Comparison of ENCODE assay signal across 16 cellular contexts in genomic region chr22:21946262-21946925, GRCh38. TPM values are rescaled to one million over a fixed set of nuclear protein-coding genes. Genes with fewer than 3 reads are reported as not detected.
DNase-seq lines count a peak whose midpoint lies in the region; ATAC-seq and TF ChIP-seq lines count a peak whose summit lies in the region.
"Had no signal": no experiment of that assay in that cellular context is flagged by ENCODE, and none has a peak within 500 bp of the region (broad histone marks: within the 10 kb centered on the region; RNA-seq: fewer than 3 reads in every experiment).

No MANE protein-coding gene starts in this region.

- TF ChIP-seq POLR2A in uterus (IDR thresholded peaks at IDR 0.05): no peak

- ATAC-seq in omental fat pad (ENCODE audit: low FRiP score): no peak
- ATAC-seq: activated CD4-positive, alpha-beta T cell treated with anti-CD3 and anti-CD28 coated beads for 36 hours; body of pancreas; mucosa of descending colon had no signal

- intact Hi-C loops in left ventricle myocardium inferior (cut with micrococcal nuclease) (no loop called here), cardiac septum (cut with DNase I) (no loop called here), uterus (cut with DNase I; ENCODE audit: low total_unique reads) (no loop called here)

- no peak overlapping the region for H3K4me2 ChIP-seq in osteoblast (ENCODE audit: insufficient read depth, low read length)

- H3K36me3 ChIP-seq in left ventricle myocardium inferior (peaks cover 18% of the 10 kb centered on the region), esophagus (ENCODE audit: control insufficient read depth in 2 of 2, insufficient read depth in 2 of 2, low read length in 1 of 2) (peaks cover 3 to 37% of the 10 kb centered on the region in 2 donors), osteoblast (ENCODE audit: insufficient read depth, low read length) (peaks cover 25% of the 10 kb centered on the region), uterus (no peaks in the 10 kb centered on the region)

- TF ChIP-seq CTCF in left ventricle myocardium inferior (IDR thresholded peaks at IDR 0.05; ENCODE audit: borderline replicate concordance) (no peak), osteoblast (IDR thresholded peaks at IDR 0.05; ENCODE audit: extremely low read depth, low read depth, low read length) (no peak), uterus (IDR thresholded peaks at IDR 0.05) (no peak), omental fat pad (IDR thresholded peaks at IDR 0.05) (no peak)

- H3K4me3 ChIP-seq in left ventricle myocardium inferior: no peak overlapping the region
- H3K4me3 ChIP-seq in esophagus (ENCODE audit: low read depth in 1 of 2, low read length in 2 of 2): no peak overlapping the region
- no peak overlapping the region for H3K4me3 ChIP-seq in osteoblast (ENCODE audit: insufficient read depth, low read length)
- H3K4me3 ChIP-seq in uterus: no peak overlapping the region
- H3K4me3 ChIP-seq: body of pancreas, mucosa of descending colon had no signal

- H3K79me2 ChIP-seq in osteoblast (ENCODE audit: insufficient read depth, low read length): peaks cover 68% of the 10 kb centered on the region

- no peaks in the 10 kb centered on the region for H4K20me1 ChIP-seq in osteoblast (ENCODE audit: insufficient read depth, low read length)

- H3K27ac ChIP-seq in left ventricle myocardium inferior (replicated peaks) (peak overlapping the region; percentile 98), esophagus (ENCODE audit: low read depth in 2 of 2, low read length in 1 of 2) (peak overlapping the region; percentile 57 to 88), osteoblast (ENCODE audit: low read depth, low read length) (peak overlapping the region; percentile 82), uterus (peak overlapping the region; percentile 87 to 97)
- H3K27ac ChIP-seq: HL-60 had no signal

- no peak overlapping the region for H2AFZ ChIP-seq in osteoblast (ENCODE audit: low read length)

- H3K27me3 ChIP-seq in left ventricle myocardium inferior (ENCODE audit: low read depth): no peaks in the 10 kb centered on the region
- H3K27me3 ChIP-seq in esophagus (ENCODE audit: control insufficient read depth in 1 of 2, insufficient read depth in 2 of 2, low read length in 2 of 2): no peaks in the 10 kb centered on the region
- no peaks in the 10 kb centered on the region for H3K27me3 ChIP-seq in osteoblast (ENCODE audit: insufficient read depth, low read length)
- no peaks in the 10 kb centered on the region for H3K27me3 ChIP-seq in uterus
- H3K27me3 ChIP-seq: body of pancreas had no signal

- DNase-seq in left ventricle myocardium inferior (no peak), cardiac septum (ENCODE audit: low spot score) (no peak), osteoblast (ENCODE audit: insufficient read length, low spot score, missing footprints) (peak; percentile 38), uterus (no peak), NCI-H2107 treated with DMSO at 0.1 percent for 48 hours (lab: John Stamatoyannopoulos, UW; ENCODE audit: unreplicated experiment) (no peak), omental fat pad (ENCODE audit: low spot score) (no peak)
- no peak for DNase-seq in activated CD4-positive, alpha-beta T cell treated with anti-CD3 and anti-CD28 coated beads for 1 hour
- DNase-seq: activated CD4-positive, alpha-beta T cell treated with anti-CD3 and anti-CD28 coated beads for 36 hours; activated T-cell treated with anti-CD3 and anti-CD28 coated beads, Interleukin-2, amount 50 U/mL, for 48 hours; body of pancreas; DMS 273 treated with DMSO at 0.1 percent for 48 hours; mucosa of descending colon; NCI-H2171 treated with DMSO at 0.1 percent for 48 hours; trophoblast cell had no signal

- peaks cover 98% of the 10 kb centered on the region for H3K4me1 ChIP-seq in left ventricle myocardium inferior
- H3K4me1 ChIP-seq in esophagus (ENCODE audit: control insufficient read depth in 2 of 2, insufficient read depth in 2 of 2, low read length in 1 of 2): peaks cover 10 to 30% of the 10 kb centered on the region in 2 donors
- peaks cover 35% of the 10 kb centered on the region for H3K4me1 ChIP-seq in osteoblast (ENCODE audit: insufficient read depth, low read length)
- H3K4me1 ChIP-seq in uterus: peaks cover 17 to 23% of the 10 kb centered on the region in 2 donors

- 86% methylated on average over 12 of the region's 12 CpGs for WGBS in esophagus, 2 donors

- H3K9me3 ChIP-seq in left ventricle myocardium inferior (replicated peaks) (no peaks in the 10 kb centered on the region), esophagus (ENCODE audit: control insufficient read depth in 2 of 2, insufficient read depth in 1 of 2, low read depth in 1 of 2, low read length in 1 of 2) (no peaks in the 10 kb centered on the region), osteoblast (ENCODE audit: low read depth, low read length) (no peaks in the 10 kb centered on the region), uterus (no peaks in the 10 kb centered on the region)
- H3K9me3 ChIP-seq: body of pancreas, mucosa of descending colon had no signal

RNA-seq across cellular contexts. Expression of gene PPM1F, which starts 6.3 kb away (rescaled TPM):
- total RNA-seq in left ventricle myocardium inferior: 17.5 TPM
- 20.5 TPM for total RNA-seq in cardiac septum
- 10 to 100 TPM; 14.3 to 15.5 TPM for polyA plus RNA-seq in esophagus
- total RNA-seq in osteoblast: 22.8 and 24.5 TPM in 2 replicates
- 10 to 100 TPM; 16.2 to 67.3 (median 48.8) TPM for total RNA-seq in uterus
- total RNA-seq in omental fat pad: 10 to 100 TPM; 22.9 to 67.3 (median 32.4) TPM

RNA-seq across cellular contexts. Expression of gene TOP3B, which starts 36.2 kb away (rescaled TPM):
- total RNA-seq in left ventricle myocardium inferior (11.2 TPM), cardiac septum (13.1 TPM), osteoblast (27.9 and 33.6 TPM in 2 replicates), uterus (10 to 100 TPM in 3 of 4 donors, 1 to 10 TPM in 1; 6.2 to 36.4 (median 20.9) TPM), omental fat pad (10 to 100 TPM; 17.5 to 45.4 (median 21.3) TPM)
- polyA plus RNA-seq in esophagus: 10 to 100 TPM; 12.3 to 19.1 TPM
